In the genomic region with DNA sequence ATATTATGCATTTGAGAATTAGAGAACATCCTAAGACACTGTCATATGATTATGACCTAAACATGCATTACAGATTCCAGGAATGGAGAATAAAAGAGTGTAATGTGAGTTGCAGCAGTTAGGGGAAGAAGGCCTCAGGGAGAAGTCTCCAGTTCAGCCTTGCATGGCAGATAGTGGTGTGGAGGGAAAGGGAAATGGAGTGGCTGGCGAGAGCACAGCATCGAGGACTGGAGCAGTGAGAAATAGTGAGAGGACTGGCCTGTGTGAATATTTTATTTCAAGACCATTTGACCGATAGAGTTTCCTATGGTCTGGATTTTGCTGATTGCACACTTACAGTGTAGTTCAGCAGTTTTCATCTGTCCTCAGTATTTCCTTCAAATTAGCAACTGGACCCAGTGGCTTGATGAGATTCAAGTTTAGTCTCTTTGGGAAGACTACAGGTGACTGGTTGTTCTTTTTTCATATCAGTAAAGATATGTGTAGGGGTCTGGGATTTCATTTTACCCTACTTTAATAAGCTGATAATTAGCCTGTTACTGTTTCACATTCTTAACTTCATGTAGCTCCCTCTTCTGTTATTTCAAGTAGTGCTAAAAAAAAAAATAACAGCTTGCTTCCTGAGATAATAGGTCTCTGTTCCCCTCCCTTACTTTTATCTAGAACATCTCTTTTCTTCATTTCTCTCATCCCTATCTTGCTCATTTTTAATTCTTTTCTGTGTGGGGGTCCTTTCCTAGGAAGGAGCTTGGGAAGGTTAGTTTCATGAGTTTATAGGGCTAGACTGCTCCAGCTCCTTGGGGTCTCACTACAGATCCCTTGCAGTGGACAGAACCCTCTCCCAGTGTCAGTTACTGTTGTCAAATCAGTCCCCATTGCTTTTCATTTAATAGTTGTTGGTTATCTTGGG, we compare ENCODE assay signal across 17 cellular contexts. TPM values are rescaled to one million over a fixed set of nuclear protein-coding genes. Genes with fewer than 3 reads are reported as not detected.
DNase-seq lines count a peak whose midpoint lies in the region; ATAC-seq and TF ChIP-seq lines count a peak whose summit lies in the region.
"Had no signal": no experiment of that assay in that cellular context is flagged by ENCODE, and none has a peak within 500 bp of the region (broad histone marks: within the 10 kb centered on the region; RNA-seq: fewer than 3 reads in every experiment).

No MANE protein-coding gene starts in this region.

- 47% methylated on average over 3 of the region's 3 CpGs for WGBS in right cardiac atrium

- H3K4me1 ChIP-seq in right cardiac atrium (ENCODE audit: control insufficient read depth, insufficient read depth, low read length) (peaks cover 8% of the 10 kb centered on the region), OCI-LY7 (ENCODE audit: insufficient read depth, low read length, poor library complexity, severe bottlenecking) (peaks cover 7% of the 10 kb centered on the region)
- H3K4me1 ChIP-seq: SJCRH30 had no signal

- H4K20me1 ChIP-seq in OCI-LY7 (ENCODE audit: insufficient read depth, low read length), result no peaks in the 10 kb centered on the region

- H3K27ac ChIP-seq in right cardiac atrium (ENCODE audit: low read length), result peak overlapping the region; percentile 68
- H3K27ac ChIP-seq in OCI-LY7 (ENCODE audit: low read depth, low read length, poor library complexity, severe bottlenecking), result no peak overlapping the region
- H3K27ac ChIP-seq: 22Rv1, SJCRH30, stomach had no signal

- peaks cover 12% of the 10 kb centered on the region for H3K4me1 Mint-ChIP-seq in T-helper 17 cell

- TF ChIP-seq CTCF in retinal pigment epithelial cell (conservative IDR thresholded peaks at IDR 0.05; ENCODE audit: low read depth, low read length) (peak; percentile 3), OCI-LY7 (conservative IDR thresholded peaks at IDR 0.05; ENCODE audit: low read length) (no peak)

- no peak overlapping the region for H3K4me2 ChIP-seq in OCI-LY7 (ENCODE audit: low read length)

- no peak overlapping the region for H3K4me3 ChIP-seq in right cardiac atrium (ENCODE audit: low read length)
- no peak overlapping the region for H3K4me3 ChIP-seq in retinal pigment epithelial cell (ENCODE audit: low read length)
- H3K4me3 ChIP-seq in OCI-LY7 (ENCODE audit: low read depth, low read length, poor library complexity, severe bottlenecking), result no peak overlapping the region
- H3K4me3 ChIP-seq: SJCRH30, stomach had no signal

- H3K36me3 ChIP-seq in OCI-LY7 (ENCODE audit: insufficient read depth, low read length), result peaks cover 31% of the 10 kb centered on the region
- H3K36me3 ChIP-seq: SJCRH30 had no signal

- no peaks in the 10 kb centered on the region for H3K9me2 ChIP-seq in OCI-LY7 (ENCODE audit: insufficient read depth, low read length)

- H3K4me3 Mint-ChIP-seq in T-helper 17 cell, result peak overlapping the region; percentile 49
- H3K4me3 Mint-ChIP-seq: activated naive CD8-positive, alpha-beta T cell treated with anti-CD3 and anti-CD28 coated beads, Interleukin-2, amount 50 U/mL, for 24 hours had no signal

- peak; percentile 21 for DNase-seq in DMS 273 (lab: John Stamatoyannopoulos, UW; ENCODE audit: unreplicated experiment)
- no peak for DNase-seq in DMS 273 treated with DMSO at 0.1 percent for 48 hours (lab: John Stamatoyannopoulos, UW)
- DNase-seq in T-helper 17 cell, result no peak
- DNase-seq in right cardiac atrium, result no peak
- DNase-seq in retinal pigment epithelial cell (ENCODE audit: low read depth), result no peak
- no peak for DNase-seq in stimulated activated CD8-positive, alpha-beta memory T cell treated with anti-CD3 and anti-CD28 coated beads, Interleukin-4, amount 100 ng/mL, for 48 hours
- DNase-seq in OCI-LY7 (ENCODE audit: low spot score), result no peak
- DNase-seq in NCI-H2029 treated with DMSO at 0.1 percent for 48 hours (lab: John Stamatoyannopoulos, UW), result no peak
- DNase-seq: activated naive CD8-positive, alpha-beta T cell treated with anti-CD3 and anti-CD28 coated beads, Interleukin-2, amount 50 U/mL, for 24 hours; activated T-cell treated with anti-CD3 and anti-CD28 coated beads for 4 hours; IMR-90; NCI-H1694; NCI-H69; SJCRH30; stomach had no signal

- no peak for ATAC-seq in T-helper 17 cell
- peak in 1 of 2 donors; percentile 43 for ATAC-seq in right cardiac atrium
- ATAC-seq: activated CD4-positive, CD25-positive, alpha-beta regulatory T cell treated with anti-CD3 and anti-CD28 coated beads, Interleukin-2, amount 50 U/mL, for 24 hours; activated naive CD8-positive, alpha-beta T cell treated with anti-CD3 and anti-CD28 coated beads, Interleukin-2, amount 50 U/mL, for 24 hours had no signal

- peaks cover 7% of the 10 kb centered on the region for H3K79me2 ChIP-seq in OCI-LY7 (ENCODE audit: insufficient read depth, low read depth, low read length)

- no peak overlapping the region for H2AFZ ChIP-seq in OCI-LY7 (ENCODE audit: low read length)

- CTCF ChIA-PET in OCI-LY7 (lab: Charles Lee; ENCODE audit: unreplicated experiment), result interaction anchor here (1.0 kb wide), 1 partner anchor 28 kb away, joined by 3 read pairs; the partner anchor contains the start of gene BLTP3A

- no peaks in the 10 kb centered on the region for H3K9me3 ChIP-seq in T-helper 17 cell (ENCODE audit: control insufficient read depth, low read length, poor library complexity, severe bottlenecking)
- H3K9me3 ChIP-seq in right cardiac atrium (ENCODE audit: control insufficient read depth, low read length), result no peaks in the 10 kb centered on the region
- no peaks in the 10 kb centered on the region for H3K9me3 ChIP-seq in OCI-LY7 (ENCODE audit: low read length)
- H3K9me3 ChIP-seq: SJCRH30, stomach had no signal

- H3K27me3 ChIP-seq in right cardiac atrium (ENCODE audit: control insufficient read depth, insufficient read depth), result no peaks in the 10 kb centered on the region
- H3K27me3 ChIP-seq: SJCRH30, stomach had no signal

- no peaks in the 10 kb centered on the region for H3K27me3 Mint-ChIP-seq in T-helper 17 cell
- H3K27me3 Mint-ChIP-seq: activated naive CD8-positive, alpha-beta T cell treated with anti-CD3 and anti-CD28 coated beads, Interleukin-2, amount 50 U/mL, for 24 hours had no signal

- peak overlapping the region; percentile 86 for H3K27ac Mint-ChIP-seq in T-helper 17 cell
- H3K27ac Mint-ChIP-seq: activated naive CD8-positive, alpha-beta T cell treated with anti-CD3 and anti-CD28 coated beads, Interleukin-2, amount 50 U/mL, for 24 hours had no signal

- POLR2A ChIA-PET in OCI-LY7 (lab: Charles Lee), result interaction anchor here (0.6 to 1.4 kb wide), 3 partner anchors 9 to 1790 kb away, joined by 3 to 4 read pairs (median 3); no protein-coding TSS in a partner anchor

- intact Hi-C loops in right cardiac atrium (cut with DNase I) (no loop called here), OCI-LY7 (cut with micrococcal nuclease; ENCODE audit: unreplicated experiment) (no loop called here)

- BruUV-seq in OCI-LY7 (replicated peaks; lab: Mats Ljungman, UMichigan), result no TSS peak

- H3K36me3 Mint-ChIP-seq in T-helper 17 cell (ENCODE audit: low read depth), result no peaks in the 10 kb centered on the region

RNA-seq across cellular contexts. Expression of gene BLTP3A, which starts 27.9 kb away (rescaled TPM):
- total RNA-seq in T-helper 17 cell (10 to 100 TPM; 10.5 to 16.3 TPM), right cardiac atrium (10 to 100 TPM; 13.0 to 18.8 (median 17.5) TPM), OCI-LY7 (2022) (23.3 and 24.5 TPM in 2 replicates)
- 4.4 TPM for polyA plus RNA-seq in right cardiac atrium
- 11.4 and 11.9 TPM in 2 replicates for total RNA-seq in OCI-LY7 (2014; rRNA removed; shearing (Covaris generic))
